In genomic region chr2:23380562-23381065, GRCh38 we compare ENCODE assay signal across 7 cellular contexts. TPM values are rescaled to one million over a fixed set of nuclear protein-coding genes. Genes with fewer than 3 reads are reported as not detected.
DNase-seq lines count a peak whose midpoint lies in the region; ATAC-seq and TF ChIP-seq lines count a peak whose summit lies in the region.

No MANE protein-coding gene starts in this region.

- H3K27me3 Mint-ChIP-seq in stimulated activated naive CD8-positive, alpha-beta T cell treated with anti-CD3 and anti-CD28 coated beads, Interleukin-15, Interleukin-2, amounts not matched to agents 100 ng/mL and 50 ng/mL, for 24 hours, result peaks cover 38% of the 10 kb centered on the region

- no peak overlapping the region for H3K4me3 ChIP-seq in fibroblast of villous mesenchyme (ENCODE audit: low read depth, low read length)

- POLR2A ChIA-PET in RWPE1 (lab: Yijun Ruan, JAX; ENCODE audit: low non-redundant PET), result no interaction called here

- H3K4me1 Mint-ChIP-seq in stimulated activated naive CD8-positive, alpha-beta T cell treated with anti-CD3 and anti-CD28 coated beads, Interleukin-15, Interleukin-2, amounts not matched to agents 100 ng/mL and 50 ng/mL, for 24 hours (ENCODE audit: low read depth), result peaks cover 23% of the 10 kb centered on the region

- DNase-seq in GM19238 (ENCODE audit: insufficient read length, low spot score) (peak; percentile 40), RWPE1 (ENCODE audit: low spot score) (no peak), fibroblast of villous mesenchyme (ENCODE audit: low read depth) (peak; percentile 8), NCI-H1048 (lab: John Stamatoyannopoulos, UW) (no peak), hypothalamus (lab: John Stamatoyannopoulos, UW) (no peak)

- TF ChIP-seq CTCF in RWPE1 (conservative IDR thresholded peaks at IDR 0.05; ENCODE audit: low read depth) (no peak), fibroblast of villous mesenchyme (IDR thresholded peaks at IDR 0.05; ENCODE audit: insufficient read depth, low read depth, low read length) (no peak)

- H3K4me3 Mint-ChIP-seq in stimulated activated naive CD8-positive, alpha-beta T cell treated with anti-CD3 and anti-CD28 coated beads, Interleukin-15, Interleukin-2, amounts not matched to agents 100 ng/mL and 50 ng/mL, for 24 hours, result peak overlapping the region; percentile 64

- peak overlapping the region; percentile 85 for H3K27ac Mint-ChIP-seq in stimulated activated naive CD8-positive, alpha-beta T cell treated with anti-CD3 and anti-CD28 coated beads, Interleukin-15, Interleukin-2, amounts not matched to agents 100 ng/mL and 50 ng/mL, for 24 hours

- H3K9me3 Mint-ChIP-seq in stimulated activated naive CD8-positive, alpha-beta T cell treated with anti-CD3 and anti-CD28 coated beads, Interleukin-15, Interleukin-2, amounts not matched to agents 100 ng/mL and 50 ng/mL, for 24 hours, result no peaks in the 10 kb centered on the region

- H3K36me3 Mint-ChIP-seq in stimulated activated naive CD8-positive, alpha-beta T cell treated with anti-CD3 and anti-CD28 coated beads, Interleukin-15, Interleukin-2, amounts not matched to agents 100 ng/mL and 50 ng/mL, for 24 hours (ENCODE audit: low read depth), result no peaks in the 10 kb centered on the region

- H3K27ac ChIP-seq in RWPE1, result peak overlapping the region; percentile 80

- peak; percentile 37 for ATAC-seq in HG03064 (IDR thresholded peaks at IDR 0.05; ENCODE audit: low read depth, unreplicated experiment)

- CTCF ChIA-PET in RWPE1 (lab: Yijun Ruan, JAX), result no interaction called here

RNA-seq across cellular contexts. Expression of gene KLHL29, which starts 4.4 kb away (rescaled TPM):
- total RNA-seq in fibroblast of villous mesenchyme, result 10.6 and 14.7 TPM in 2 replicates

Comparison
In these comparisons a context has a peak if more than half of its experiments do, and no peak if none do; other contexts are left out.
1. DNase-seq: peak in GM19238 (single experiment) and fibroblast of villous mesenchyme (single experiment); none in RWPE1 (single experiment), NCI-H1048 (single experiment) and hypothalamus (0 of 51).